1 cellular context compared by ENCODE assay signal in the genomic region with DNA sequence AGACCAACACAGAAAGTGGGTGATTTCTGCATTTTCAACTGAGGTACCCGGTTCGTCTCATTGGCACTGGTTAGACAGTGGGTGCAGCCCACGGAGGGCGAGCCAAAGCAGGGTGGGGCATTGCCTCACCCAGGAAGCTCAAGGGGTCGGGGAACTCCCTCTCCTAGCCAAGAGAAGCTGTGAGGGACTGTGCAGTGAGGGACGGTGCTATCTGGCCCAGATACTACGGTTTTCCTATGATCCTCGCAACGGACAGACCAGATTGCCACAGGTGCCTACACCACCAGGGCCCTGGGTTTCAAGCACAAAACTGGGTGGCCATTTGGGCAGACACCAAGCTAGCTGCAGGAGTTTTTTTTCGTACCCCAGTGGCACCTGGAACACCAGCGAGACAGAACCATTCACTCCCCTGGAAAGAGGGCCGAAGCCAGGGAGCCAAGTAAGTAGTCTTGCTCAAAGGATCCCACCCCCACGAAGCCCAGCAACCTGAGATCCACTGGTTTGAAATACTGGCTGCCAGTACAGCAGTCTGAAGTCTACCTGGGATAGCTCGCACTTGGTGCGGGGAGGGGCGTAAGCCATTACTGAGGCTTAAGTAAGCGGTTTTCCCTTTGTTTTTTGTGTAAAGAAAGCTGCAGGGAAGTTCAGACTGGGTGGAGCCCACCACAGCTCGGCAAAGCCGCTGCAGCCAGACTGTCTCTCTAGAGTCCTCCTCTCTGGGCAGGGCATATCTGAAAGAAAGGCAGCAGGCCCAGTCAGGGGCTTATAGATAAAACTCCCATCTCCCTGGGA.
TF ChIP-seq lines count a peak whose summit lies in the region.

No MANE protein-coding gene starts in this region.

TF ChIP-seq in H1, 55 proteins besides CTCF, POLR2A, EP300 and RAD21 (continued from another document):
- TF ChIP-seq ZNF274 (IDR thresholded peaks at IDR 0.05; ENCODE audit: borderline replicate concordance, extremely low read depth, low read length) (no peak), SP2 (IDR thresholded peaks at IDR 0.05; ENCODE audit: low read length) (no peak), SRF (IDR thresholded peaks at IDR 0.05; ENCODE audit: low read depth, low read length) (no peak), HDAC6 (IDR thresholded peaks at IDR 0.05; ENCODE audit: low read depth, low read length) (no peak), KDM1A (IDR thresholded peaks at IDR 0.05; ENCODE audit: borderline replicate concordance, low read length) (no peak)
- TF ChIP-seq, protein P1, sequence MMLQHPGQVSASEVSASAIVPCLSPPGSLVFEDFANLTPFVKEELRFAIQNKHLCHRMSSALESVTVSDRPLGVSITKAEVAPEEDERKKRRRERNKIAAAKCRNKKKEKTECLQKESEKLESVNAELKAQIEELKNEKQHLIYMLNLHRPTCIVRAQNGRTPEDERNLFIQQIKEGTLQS (IDR thresholded peaks at IDR 0.05; ENCODE audit: insufficient read depth, low read depth, low read length), result no peak
